In the genomic region with DNA sequence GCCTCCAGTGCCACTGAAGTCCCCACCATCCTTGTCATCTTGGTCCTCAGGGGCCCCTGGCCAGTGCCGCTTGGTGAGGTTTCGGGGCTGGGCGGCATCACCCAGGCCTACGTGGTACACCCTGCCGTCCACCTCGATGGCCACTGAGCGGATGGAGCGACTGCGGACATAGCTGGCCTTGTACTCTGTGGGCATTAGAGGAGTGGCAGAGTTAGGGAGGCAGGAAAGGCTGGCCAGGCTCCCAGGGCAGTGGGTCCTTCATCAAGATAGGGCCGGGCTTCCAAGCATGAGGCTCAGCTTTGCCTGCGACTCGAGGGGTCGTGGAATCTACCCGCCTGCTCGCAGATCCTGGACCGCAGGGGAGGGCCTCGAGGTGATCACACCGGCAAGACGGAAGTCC, we compare ENCODE assay signal across 13 cellular contexts.
"Had no signal": no experiment of that assay in that cellular context is flagged by ENCODE, and none has a peak within 500 bp of the region (broad histone marks: within the 10 kb centered on the region; RNA-seq: fewer than 3 reads in every experiment).

No MANE protein-coding gene starts in this region.

- H3K4me3 Mint-ChIP-seq: activated CD4-positive, alpha-beta T cell treated with anti-CD3 and anti-CD28 coated beads, Interleukin-2, amount 10 ng/mL, durations not matched to agents 7 days and 5 days had no signal

- ATAC-seq: activated CD4-positive, CD25-positive, alpha-beta regulatory T cell treated with anti-CD3 and anti-CD28 coated beads, Interleukin-2, amount 50 U/mL, for 24 hours; left colon; psoas muscle; right cardiac atrium had no signal

- H3K9me3 Mint-ChIP-seq: activated CD4-positive, alpha-beta T cell treated with anti-CD3 and anti-CD28 coated beads, Interleukin-2, amount 10 ng/mL, durations not matched to agents 7 days and 5 days; activated T-helper 2 cell treated with anti-CD3 and anti-CD28 coated beads, Interferon-gamma antibody, Interleukin-2, Interleukin-4, amounts not matched to agents 10 μg/mL and 5 μg/mL and 100 μg/mL, durations not matched to agents 14 hours and 24 hours and 36 hours had no signal

- H3K27ac Mint-ChIP-seq: activated CD4-positive, alpha-beta T cell treated with anti-CD3 and anti-CD28 coated beads, Interleukin-2, amount 10 ng/mL, durations not matched to agents 7 days and 5 days; activated T-helper 2 cell treated with anti-CD3 and anti-CD28 coated beads, Interferon-gamma antibody, Interleukin-2, Interleukin-4, amounts not matched to agents 10 μg/mL and 5 μg/mL and 100 μg/mL, durations not matched to agents 14 hours and 24 hours and 36 hours had no signal

- DNase-seq: activated CD4-positive, alpha-beta T cell treated with anti-CD3 and anti-CD28 coated beads, Interleukin-2, amount 10 ng/mL, durations not matched to agents 7 days and 5 days; activated naive CD4-positive, alpha-beta T cell treated with Interleukin-2 at 50 U/mL for 16 hours; hypothalamus; islet precursor cell; left colon; midbrain; psoas muscle; right cardiac atrium; stimulated activated CD4-positive, alpha-beta T cell treated with anti-CD3 and anti-CD28 coated beads, Interleukin-15, amount 100 ng/mL, for 24 hours; stimulated activated CD4-positive, alpha-beta T cell treated with anti-CD3 and anti-CD28 coated beads, Interleukin-2, amount 100 ng/mL, for 48 hours; stomach had no signal

- H3K27me3 Mint-ChIP-seq: activated CD4-positive, alpha-beta T cell treated with anti-CD3 and anti-CD28 coated beads, Interleukin-2, amount 10 ng/mL, durations not matched to agents 7 days and 5 days had no signal
